In the genomic region with DNA sequence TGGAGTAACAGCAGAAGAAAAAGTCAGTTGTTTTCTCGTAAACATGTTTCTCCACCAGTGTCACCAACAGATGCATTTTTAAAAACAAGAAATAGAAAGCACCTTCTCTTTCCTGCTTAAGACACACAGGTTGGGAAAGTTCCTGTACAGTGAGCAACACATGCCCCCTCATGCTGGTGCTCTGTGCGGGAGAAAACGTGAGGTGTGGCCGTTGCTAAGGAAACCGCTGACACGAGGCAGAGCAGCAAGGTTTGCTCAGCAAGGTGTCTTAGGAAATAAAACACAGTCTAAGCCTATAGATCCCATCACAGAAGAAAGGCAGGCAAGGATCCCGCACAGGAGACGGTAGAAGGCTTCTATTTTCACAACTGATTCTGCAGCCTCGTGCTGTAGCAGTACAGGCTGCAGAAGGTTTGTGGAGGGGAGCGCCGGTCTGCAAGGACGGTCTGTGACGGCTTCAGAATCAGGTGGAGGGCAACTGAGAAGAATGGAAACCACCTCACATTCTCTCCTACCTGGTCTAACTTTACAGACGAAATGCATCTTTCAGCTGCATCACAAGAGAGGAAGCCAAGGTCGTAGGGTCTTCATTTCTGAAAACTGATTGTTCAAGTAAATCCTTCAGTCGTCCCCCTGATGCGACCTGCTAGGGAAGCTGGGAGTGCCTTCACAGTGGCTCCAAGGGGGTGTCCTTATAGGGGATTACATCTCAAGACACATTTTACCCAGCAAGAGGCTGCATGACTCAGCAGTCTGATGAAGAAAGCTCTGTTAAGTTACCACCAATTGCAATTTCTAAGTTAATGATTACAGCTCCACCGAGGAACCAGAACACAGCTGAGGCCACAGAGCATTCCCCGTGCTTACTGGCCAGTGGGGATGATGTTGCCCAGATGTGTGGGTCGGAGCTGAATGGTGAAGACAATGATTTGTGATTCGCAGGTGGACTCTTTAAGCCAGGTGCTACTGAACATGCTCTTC, we compare ENCODE assay signal across 9 cellular contexts.
DNase-seq lines count a peak whose midpoint lies in the region; ATAC-seq and TF ChIP-seq lines count a peak whose summit lies in the region.
"Had no signal": no experiment of that assay in that cellular context is flagged by ENCODE, and none has a peak within 500 bp of the region (broad histone marks: within the 10 kb centered on the region; RNA-seq: fewer than 3 reads in every experiment).

No MANE protein-coding gene starts in this region.

- no peak for TF ChIP-seq POLR2A in Peyer's patch (IDR thresholded peaks at IDR 0.05)
- no peak for TF ChIP-seq POLR2A in testis (IDR thresholded peaks at IDR 0.05)

- H3K27me3 ChIP-seq in Peyer's patch (no peaks in the 10 kb centered on the region), testis (no peaks in the 10 kb centered on the region)

- H3K4me1 ChIP-seq in Peyer's patch (peaks cover 0 to 42% (median 4%) of the 10 kb centered on the region in 4 donors), testis (peaks cover 23% of the 10 kb centered on the region)

- ATAC-seq in GM18861 (IDR thresholded peaks at IDR 0.05; ENCODE audit: unreplicated experiment): peak; percentile 62
- no peak for ATAC-seq in GM18870 (IDR thresholded peaks at IDR 0.05; ENCODE audit: unreplicated experiment)

- H3K9me3 Mint-ChIP-seq in progenitor cell of endocrine pancreas (ENCODE audit: low read depth): no peaks in the 10 kb centered on the region
- no peaks in the 10 kb centered on the region for H3K9me3 Mint-ChIP-seq in T-helper 2 cell treated with Interferon-gamma antibody and Interleukin-4, amounts not matched to agents 5 μg/mL and 100 μg/mL, for 36 hours

- peak overlapping the region; percentile 19 for H3K4me3 Mint-ChIP-seq in progenitor cell of endocrine pancreas (ENCODE audit: low read depth)
- H3K4me3 Mint-ChIP-seq in T-helper 2 cell treated with Interferon-gamma antibody and Interleukin-4, amounts not matched to agents 5 μg/mL and 100 μg/mL, for 36 hours: no peak overlapping the region

- no peaks in the 10 kb centered on the region for H3K27me3 Mint-ChIP-seq in progenitor cell of endocrine pancreas
- H3K27me3 Mint-ChIP-seq in T-helper 2 cell treated with Interferon-gamma antibody and Interleukin-4, amounts not matched to agents 5 μg/mL and 100 μg/mL, for 36 hours (ENCODE audit: low read depth): no peaks in the 10 kb centered on the region

- TF ChIP-seq CTCF in Peyer's patch (IDR thresholded peaks at IDR 0.05) (no peak), progenitor cell of endocrine pancreas (IDR thresholded peaks at IDR 0.05; ENCODE audit: unreplicated experiment) (no peak), testis (IDR thresholded peaks at IDR 0.05) (no peak)

- DNase-seq in Peyer's patch: no peak
- DNase-seq in epithelial cell of prostate (ENCODE audit: low read depth, low spot score): no peak
- DNase-seq in progenitor cell of endocrine pancreas (ENCODE audit: low spot score, unreplicated experiment): no peak
- no peak for DNase-seq in T-helper 2 cell treated with Interferon-gamma antibody and Interleukin-4, amounts not matched to agents 5 μg/mL and 100 μg/mL, for 36 hours (ENCODE audit: low spot score)
- DNase-seq in Ammon's horn (ENCODE audit: low spot score): no peak
- no peak for DNase-seq in testis
- DNase-seq: KBM-7 had no signal

- H3K9me3 ChIP-seq in Peyer's patch: no peaks in the 10 kb centered on the region
- H3K9me3 ChIP-seq in testis: no peaks in the 10 kb centered on the region

- H3K4me3 ChIP-seq in Peyer's patch (no peak overlapping the region), testis (no peak overlapping the region)

- H3K27ac ChIP-seq in Peyer's patch (peak overlapping the region in 3 of 4 donors; percentile 0 to 25 (median 11)), epithelial cell of prostate (peak overlapping the region; percentile 100), testis (no peak overlapping the region)

- no peaks in the 10 kb centered on the region for H3K36me3 Mint-ChIP-seq in progenitor cell of endocrine pancreas (ENCODE audit: insufficient read depth)
- H3K36me3 Mint-ChIP-seq in T-helper 2 cell treated with Interferon-gamma antibody and Interleukin-4, amounts not matched to agents 5 μg/mL and 100 μg/mL, for 36 hours (ENCODE audit: low read depth): peaks cover 57% of the 10 kb centered on the region

- H3K36me3 ChIP-seq in Peyer's patch (peaks cover 0 to 50% (median 0%) of the 10 kb centered on the region in 3 donors), testis (ENCODE audit: low read depth, missing control alignments) (no peaks in the 10 kb centered on the region)

- H3K27ac Mint-ChIP-seq in progenitor cell of endocrine pancreas: peak overlapping the region; percentile 95
- H3K27ac Mint-ChIP-seq in T-helper 2 cell treated with Interferon-gamma antibody and Interleukin-4, amounts not matched to agents 5 μg/mL and 100 μg/mL, for 36 hours: no peak overlapping the region

- intact Hi-C loops in testis (cut with DNase I; ENCODE audit: low total_unique reads): no loop called here

- 75 to 77% methylated on average over 20 to 21 of the region's 21 CpGs for WGBS in testis, 2 donors

- peaks cover 17% of the 10 kb centered on the region for H3K4me1 Mint-ChIP-seq in progenitor cell of endocrine pancreas (ENCODE audit: low read depth)
- H3K4me1 Mint-ChIP-seq in T-helper 2 cell treated with Interferon-gamma antibody and Interleukin-4, amounts not matched to agents 5 μg/mL and 100 μg/mL, for 36 hours (ENCODE audit: low read depth): peaks cover 25% of the 10 kb centered on the region

Comparison
In these comparisons a context has a peak if more than half of its experiments do, and no peak if none do; other contexts are left out.
1. H3K27ac ChIP-seq: peak in Peyer's patch (3 of 4) and epithelial cell of prostate (single experiment); none in testis (0 of 2).